9 cellular contexts compared by ENCODE assay signal in genomic region chr16:55035037-55035436, GRCh38.
DNase-seq lines count a peak whose midpoint lies in the region; ATAC-seq and TF ChIP-seq lines count a peak whose summit lies in the region.
"Had no signal": no experiment of that assay in that cellular context is flagged by ENCODE, and none has a peak within 500 bp of the region (broad histone marks: within the 10 kb centered on the region; RNA-seq: fewer than 3 reads in every experiment).

No MANE protein-coding gene starts in this region.

- no peaks in the 10 kb centered on the region for H3K9me3 Mint-ChIP-seq in neural crest cell

- H3K27me3 Mint-ChIP-seq in neural crest cell (ENCODE audit: low read depth) = no peaks in the 10 kb centered on the region

- TF ChIP-seq CTCF in brain microvascular endothelial cell (IDR thresholded peaks at IDR 0.05; ENCODE audit: low read depth, low read length, missing control alignments) = peak; percentile 50
- peak; percentile 68 for TF ChIP-seq CTCF in neural crest cell (conservative IDR thresholded peaks at IDR 0.05)

- no peak overlapping the region for H3K4me3 Mint-ChIP-seq in neural crest cell

- no peak overlapping the region for H3K27ac ChIP-seq in brain microvascular endothelial cell
- H3K27ac ChIP-seq: neutrophil had no signal

- no peaks in the 10 kb centered on the region for H3K4me1 Mint-ChIP-seq in neural crest cell

- H3K27ac Mint-ChIP-seq in neural crest cell (ENCODE audit: unreplicated experiment) = no peak overlapping the region

- no peaks in the 10 kb centered on the region for H3K36me3 Mint-ChIP-seq in neural crest cell (ENCODE audit: low read depth)

- in situ Hi-C loops in brain microvascular endothelial cell (cut with HindIII; ENCODE audit: low pct_ligation_motif_present, low sequenced_read_pairs) = no loop called here

- DNase-seq in NK-92 treated with Interleukin-12 subunit alpha and Interleukin-12 subunit beta, amount 100 ng/mL, for 24 hours (lab: John Stamatoyannopoulos, UW) = peak; percentile 9
- DNase-seq in NK-92 (lab: John Stamatoyannopoulos, UW; ENCODE audit: unreplicated experiment) (no peak), M059J (ENCODE audit: low read depth) (peak; percentile 37), brain microvascular endothelial cell (peak; percentile 11), neural crest cell (ENCODE audit: low read depth, low spot score) (peak; percentile 65), NCI-H146 (lab: John Stamatoyannopoulos, UW) (no peak)

- ATAC-seq in HG02840 (IDR thresholded peaks at IDR 0.05; ENCODE audit: low FRiP score, unreplicated experiment) (no peak), HG02623 (IDR thresholded peaks at IDR 0.05; ENCODE audit: unreplicated experiment) (no peak)

- H3K36me3 ChIP-seq in brain microvascular endothelial cell (replicated peaks) = no peaks in the 10 kb centered on the region
- H3K36me3 ChIP-seq: neutrophil had no signal

- H3K4me3 ChIP-seq in brain microvascular endothelial cell (ENCODE audit: low read depth, low read length) = no peak overlapping the region

- no peaks in the 10 kb centered on the region for H3K27me3 ChIP-seq in brain microvascular endothelial cell (replicated peaks)
- H3K27me3 ChIP-seq: neutrophil had no signal

Comparison
In these comparisons a context has a peak if more than half of its experiments do, and no peak if none do; other contexts are left out.
1. DNase-seq: peak in NK-92 treated with Interleukin-12 subunit alpha and Interleukin-12 subunit beta, amount 100 ng/mL, for 24 hours (single experiment), M059J (single experiment), brain microvascular endothelial cell (single experiment) and neural crest cell (single experiment); none in NK-92 (single experiment) and NCI-H146 (single experiment).